In genomic region chr4:67680568-67681222, GRCh38 we compare ENCODE assay signal across 16 cellular contexts. TPM values are rescaled to one million over a fixed set of nuclear protein-coding genes. Genes with fewer than 3 reads are reported as not detected.
DNase-seq lines count a peak whose midpoint lies in the region; ATAC-seq, FAIRE-seq and TF ChIP-seq lines count a peak whose summit lies in the region.
"Had no signal": no experiment of that assay in that cellular context is flagged by ENCODE, and none has a peak within 500 bp of the region (broad histone marks: within the 10 kb centered on the region; RNA-seq: fewer than 3 reads in every experiment).

No MANE protein-coding gene starts in this region.

- no peak for DNase-seq in activated T-cell treated with anti-CD3 and anti-CD28 coated beads, Interleukin-2, amount 50 U/mL, for 24 hours
- DNase-seq in activated T-cell treated with anti-CD3 and anti-CD28 coated beads, Interleukin-2, amount 50 U/mL, for 48 hours: no peak
- DNase-seq in activated naive CD8-positive, alpha-beta T cell treated with anti-CD3 and anti-CD28 coated beads, Interleukin-2, amount 50 U/mL, for 24 hours: no peak
- DNase-seq in glomerular visceral epithelial cell (ENCODE audit: extremely low spot score) (peak; percentile 8), lower leg skin (ENCODE audit: low spot score in 2 of 2) (no peak), coronary artery (ENCODE audit: low spot score) (no peak), kidney (no peak)
- no peak for DNase-seq in stimulated activated effector memory CD8-positive, alpha-beta T cell treated with anti-CD3 and anti-CD28 coated beads, Interleukin-12 subunit alpha, Interleukin-12 subunit beta, amount 100 ng/mL, for 72 hours (ENCODE audit: low spot score in 2 of 2)
- DNase-seq: activated B cell treated with CpG ODN at 0.5 μM for 24 hours; heart right ventricle; left ventricle myocardium superior; NCI-H226; nucleus accumbens; stimulated activated CD4-positive, alpha-beta T cell treated with anti-CD3 and anti-CD28 coated beads, Interleukin-12 subunit alpha, Interleukin-12 subunit beta, amount 100 ng/mL, for 4 hours had no signal

- H3K36me3 Mint-ChIP-seq in activated T-cell treated with anti-CD3 and anti-CD28 coated beads, Interleukin-2, amount 50 U/mL, for 24 hours (ENCODE audit: low read depth): peaks cover 75% of the 10 kb centered on the region
- peaks cover 45% of the 10 kb centered on the region for H3K36me3 Mint-ChIP-seq in activated naive CD8-positive, alpha-beta T cell treated with anti-CD3 and anti-CD28 coated beads, Interleukin-2, amount 50 U/mL, for 24 hours (ENCODE audit: low read depth)
- H3K36me3 Mint-ChIP-seq in stimulated activated effector memory CD8-positive, alpha-beta T cell treated with anti-CD3 and anti-CD28 coated beads, Interleukin-12 subunit alpha, Interleukin-12 subunit beta, amount 100 ng/mL, for 72 hours: peaks cover 74% of the 10 kb centered on the region

- no peak for TF ChIP-seq POLR2A in lower leg skin (IDR thresholded peaks at IDR 0.05)

- peak overlapping the region; percentile 41 for H3K27ac Mint-ChIP-seq in activated T-cell treated with anti-CD3 and anti-CD28 coated beads, Interleukin-2, amount 50 U/mL, for 24 hours
- H3K27ac Mint-ChIP-seq in activated naive CD8-positive, alpha-beta T cell treated with anti-CD3 and anti-CD28 coated beads, Interleukin-2, amount 50 U/mL, for 24 hours: no peak overlapping the region
- H3K27ac Mint-ChIP-seq in stimulated activated effector memory CD8-positive, alpha-beta T cell treated with anti-CD3 and anti-CD28 coated beads, Interleukin-12 subunit alpha, Interleukin-12 subunit beta, amount 100 ng/mL, for 72 hours: peak overlapping the region; percentile 36
- H3K27ac Mint-ChIP-seq: activated B cell treated with CpG ODN at 0.5 μM for 24 hours had no signal

- TF ChIP-seq CTCF in lower leg skin (IDR thresholded peaks at IDR 0.05) (no peak), coronary artery (IDR thresholded peaks at IDR 0.05) (no peak), kidney (IDR thresholded peaks at IDR 0.05; ENCODE audit: borderline replicate concordance, extremely low read depth, insufficient read depth) (no peak)

- peak; percentile 73 for ATAC-seq in activated naive CD8-positive, alpha-beta T cell treated with anti-CD3 and anti-CD28 coated beads, Interleukin-2, amount 50 U/mL, for 24 hours
- peak; percentile 79 for ATAC-seq in stimulated activated effector memory CD8-positive, alpha-beta T cell treated with anti-CD3 and anti-CD28 coated beads, Interleukin-12 subunit alpha, Interleukin-12 subunit beta, amount 100 ng/mL, for 72 hours
- ATAC-seq: heart right ventricle, left ventricle myocardium superior had no signal

- FAIRE-seq in kidney (lab: Jason Lieb, UNC): no peak

- no peak overlapping the region for H3K9ac ChIP-seq in kidney (ENCODE audit: low read length in 2 of 2)

- H3K36me3 ChIP-seq in kidney (ENCODE audit: control insufficient read depth in 1 of 2, insufficient read depth in 2 of 2, low read length in 2 of 2): peaks cover 8 to 18% of the 10 kb centered on the region in 2 donors

- no peaks in the 10 kb centered on the region for H3K27me3 Mint-ChIP-seq in activated T-cell treated with anti-CD3 and anti-CD28 coated beads, Interleukin-2, amount 50 U/mL, for 24 hours
- no peaks in the 10 kb centered on the region for H3K27me3 Mint-ChIP-seq in activated naive CD8-positive, alpha-beta T cell treated with anti-CD3 and anti-CD28 coated beads, Interleukin-2, amount 50 U/mL, for 24 hours
- H3K27me3 Mint-ChIP-seq: activated B cell treated with CpG ODN at 0.5 μM for 24 hours had no signal

- H3K4me1 Mint-ChIP-seq in activated T-cell treated with anti-CD3 and anti-CD28 coated beads, Interleukin-2, amount 50 U/mL, for 24 hours (ENCODE audit: low read depth): peaks cover 24% of the 10 kb centered on the region
- H3K4me1 Mint-ChIP-seq in activated naive CD8-positive, alpha-beta T cell treated with anti-CD3 and anti-CD28 coated beads, Interleukin-2, amount 50 U/mL, for 24 hours: peaks cover 18% of the 10 kb centered on the region
- peaks cover 21% of the 10 kb centered on the region for H3K4me1 Mint-ChIP-seq in stimulated activated effector memory CD8-positive, alpha-beta T cell treated with anti-CD3 and anti-CD28 coated beads, Interleukin-12 subunit alpha, Interleukin-12 subunit beta, amount 100 ng/mL, for 72 hours
- H3K4me1 Mint-ChIP-seq: activated B cell treated with CpG ODN at 0.5 μM for 24 hours had no signal

- H3K4me3 ChIP-seq in lower leg skin (ENCODE audit: low read depth, poor library complexity, severe bottlenecking) (no peak overlapping the region), coronary artery (no peak overlapping the region), kidney (ENCODE audit: low read length in 2 of 2) (no peak overlapping the region)
- H3K4me3 ChIP-seq: cardiac muscle cell, heart right ventricle, tibial nerve had no signal

- WGBS in lower leg skin, 2 donors: 94 to 97% methylated on average over 2 of the region's 2 CpGs

- H3K4me1 ChIP-seq in kidney (ENCODE audit: control insufficient read depth in 1 of 2, insufficient read depth in 1 of 2, low read depth in 1 of 2, low read length in 2 of 2): no peaks in the 10 kb centered on the region
- H3K4me1 ChIP-seq: heart right ventricle, tibial nerve had no signal

- H3K9me3 ChIP-seq in kidney (ENCODE audit: control insufficient read depth in 1 of 2, low read length in 2 of 2): no peaks in the 10 kb centered on the region
- H3K9me3 ChIP-seq: heart right ventricle, tibial nerve had no signal

- H3K9me3 Mint-ChIP-seq in activated T-cell treated with anti-CD3 and anti-CD28 coated beads, Interleukin-2, amount 50 U/mL, for 24 hours: no peaks in the 10 kb centered on the region
- no peaks in the 10 kb centered on the region for H3K9me3 Mint-ChIP-seq in activated naive CD8-positive, alpha-beta T cell treated with anti-CD3 and anti-CD28 coated beads, Interleukin-2, amount 50 U/mL, for 24 hours
- no peaks in the 10 kb centered on the region for H3K9me3 Mint-ChIP-seq in stimulated activated effector memory CD8-positive, alpha-beta T cell treated with anti-CD3 and anti-CD28 coated beads, Interleukin-12 subunit alpha, Interleukin-12 subunit beta, amount 100 ng/mL, for 72 hours
- H3K9me3 Mint-ChIP-seq: activated B cell treated with CpG ODN at 0.5 μM for 24 hours had no signal

- H3K4me3 Mint-ChIP-seq in activated T-cell treated with anti-CD3 and anti-CD28 coated beads, Interleukin-2, amount 50 U/mL, for 24 hours: no peak overlapping the region
- H3K4me3 Mint-ChIP-seq in activated naive CD8-positive, alpha-beta T cell treated with anti-CD3 and anti-CD28 coated beads, Interleukin-2, amount 50 U/mL, for 24 hours: no peak overlapping the region
- no peak overlapping the region for H3K4me3 Mint-ChIP-seq in stimulated activated effector memory CD8-positive, alpha-beta T cell treated with anti-CD3 and anti-CD28 coated beads, Interleukin-12 subunit alpha, Interleukin-12 subunit beta, amount 100 ng/mL, for 72 hours
- H3K4me3 Mint-ChIP-seq: activated B cell treated with CpG ODN at 0.5 μM for 24 hours had no signal

- H3K27ac ChIP-seq in coronary artery (no peak overlapping the region), kidney (ENCODE audit: low read depth in 2 of 2, low read length in 2 of 2) (no peak overlapping the region)
- H3K27ac ChIP-seq: cardiac muscle cell, heart right ventricle, tibial nerve had no signal

- intact Hi-C loops in lower leg skin (cut with DNase I; ENCODE audit: low total_unique reads): no loop called here
- intact Hi-C loops in kidney (cut with DNase I): no loop called here

RNA-seq across cellular contexts. Expression of gene UBA6, which starts 20.3 kb away (rescaled TPM):
- total RNA-seq in lower leg skin: 10 to 100 TPM; 37.0 to 59.9 (median 43.4) TPM
- 45.8 TPM for total RNA-seq in kidney
- polyA plus RNA-seq in kidney (ENCODE audit: insufficient read depth, low read depth, low replicate concordance): 5.2 TPM
